Comparison of ENCODE assay signal across 8 cellular contexts in genomic region chr2:239035361-239035814, GRCh38.
DNase-seq lines count a peak whose midpoint lies in the region; ATAC-seq lines count a peak whose summit lies in the region.

No MANE protein-coding gene starts in this region.

- intact Hi-C loops in head of caudate nucleus (cut with DNase I) = no loop called here

- ATAC-seq in GM21447 (IDR thresholded peaks at IDR 0.05; ENCODE audit: unreplicated experiment) (no peak), HG03432 (IDR thresholded peaks at IDR 0.05; ENCODE audit: unreplicated experiment) (no peak)

- DNase-seq in NOMO-1 (lab: John Stamatoyannopoulos, UW; ENCODE audit: unreplicated experiment in 2 of 2) (peak; percentile 3 to 4), NOMO-1 treated with DMSO at 0.1 percent for 48 hours (lab: John Stamatoyannopoulos, UW; ENCODE audit: unreplicated experiment) (no peak), RPMI7951 (ENCODE audit: low read depth) (peak; percentile 22), activated gamma-delta T cell treated with Interleukin-2 at 50 U/mL for 16 hours (peak; percentile 65), head of caudate nucleus (peak in 41 of 42 donors; percentile 45 to 91 (median 76)), retina (peak; percentile 66)
